1 cellular context compared by ENCODE assay signal in genomic region chr2:207812858-207813175, GRCh38.
TF ChIP-seq lines count a peak whose summit lies in the region.

No MANE protein-coding gene starts in this region.

TF ChIP-seq in GM23338, 12 proteins besides CTCF, POLR2A, EP300 and RAD21 (continued from another document):
- TF ChIP-seq ZNF462 (CRISPR knock-in tag; IDR thresholded peaks at IDR 0.05): no peak
- TF ChIP-seq EZH2 (IDR thresholded peaks at IDR 0.05; ENCODE audit: low read depth, unreplicated experiment): no peak
- no peak for TF ChIP-seq CREB1 (CRISPR knock-in tag; IDR thresholded peaks at IDR 0.05; ENCODE audit: low read depth)
